In genomic region chr7:46696741-46697140, GRCh38 we compare ENCODE assay signal across 24 cellular contexts.
"Had no signal": no experiment of that assay in that cellular context is flagged by ENCODE, and none has a peak within 500 bp of the region (broad histone marks: within the 10 kb centered on the region; RNA-seq: fewer than 3 reads in every experiment).

No MANE protein-coding gene starts in this region.

- H3K4me1 Mint-ChIP-seq: activated CD4-positive, alpha-beta T cell treated with anti-CD3 and anti-CD28 coated beads for 36 hours; activated naive CD8-positive, alpha-beta T cell treated with anti-CD3 and anti-CD28 coated beads, Interleukin-2, amount 50 U/mL, for 24 hours; T-cell had no signal

- H3K9me3 ChIP-seq: ascending aorta, body of pancreas, SJSA1 had no signal

- H3K27ac Mint-ChIP-seq: activated CD4-positive, alpha-beta T cell treated with anti-CD3 and anti-CD28 coated beads for 36 hours; activated CD8-positive, alpha-beta T cell treated with anti-CD3 and anti-CD28 coated beads, Interleukin-2, amount 10 ng/mL, durations not matched to agents 7 days and 5 days; activated naive CD4-positive, alpha-beta T cell treated with anti-CD3 and anti-CD28 coated beads, Interleukin-2, amount 50 U/mL, for 72 hours; activated naive CD8-positive, alpha-beta T cell treated with anti-CD3 and anti-CD28 coated beads, Interleukin-2, amount 50 U/mL, for 24 hours; T-cell had no signal

- ATAC-seq: activated CD4-positive, alpha-beta T cell treated with anti-CD3 and anti-CD28 coated beads for 36 hours; activated CD8-positive, alpha-beta T cell treated with anti-CD3 and anti-CD28 coated beads, Interleukin-2, amount 10 ng/mL, durations not matched to agents 7 days and 5 days; activated naive CD4-positive, alpha-beta T cell treated with anti-CD3 and anti-CD28 coated beads, Interleukin-2, amount 50 U/mL, for 72 hours; activated naive CD8-positive, alpha-beta T cell treated with anti-CD3 and anti-CD28 coated beads, Interleukin-2, amount 50 U/mL, for 24 hours; body of pancreas; T-cell had no signal

- H3K36me3 ChIP-seq: ascending aorta, SJSA1 had no signal

- H3K27me3 ChIP-seq: ascending aorta, body of pancreas, SJSA1 had no signal

- DNase-seq: activated CD4-positive, alpha-beta T cell treated with anti-CD3 and anti-CD28 coated beads for 36 hours; activated CD8-positive, alpha-beta memory T cell treated with anti-CD3 and anti-CD28 coated beads, Interleukin-2, amount 50 U/mL, for 48 hours; activated CD8-positive, alpha-beta T cell treated with anti-CD3 and anti-CD28 coated beads, Interleukin-2, amount 10 ng/mL, durations not matched to agents 7 days and 5 days; activated effector memory CD4-positive, alpha-beta T cell treated with anti-CD3 and anti-CD28 coated beads, Interleukin-2, amount 50 U/mL, for 16 hours; activated naive CD4-positive, alpha-beta T cell treated with Interleukin-2 at 50 U/mL for 16 hours; activated naive CD8-positive, alpha-beta T cell treated with anti-CD3 and anti-CD28 coated beads, Interleukin-2, amount 50 U/mL, for 24 hours; activated T-cell treated with anti-CD3 and anti-CD28 coated beads, Interleukin-2, amount 50 U/mL, for 1 hour; amniotic stem cell; body of pancreas; central memory CD4-positive, alpha-beta T cell; Karpas-422; MM.1S; NCI-H1105; NCI-H1436; NCI-H1694 treated with DMSO at 0.1 percent for 48 hours; NCI-H2029 treated with DMSO at 0.1 percent for 48 hours; NCI-H510A treated with DMSO at 0.1 percent for 48 hours; SHP77; T-cell had no signal

- FAIRE-seq: bronchial epithelial cell had no signal

- H3K27me3 Mint-ChIP-seq: activated CD4-positive, alpha-beta T cell treated with anti-CD3 and anti-CD28 coated beads for 36 hours; activated naive CD8-positive, alpha-beta T cell treated with anti-CD3 and anti-CD28 coated beads, Interleukin-2, amount 50 U/mL, for 24 hours; T-cell had no signal

- H3K4me3 Mint-ChIP-seq: activated CD4-positive, alpha-beta T cell treated with anti-CD3 and anti-CD28 coated beads for 36 hours; activated CD8-positive, alpha-beta T cell treated with anti-CD3 and anti-CD28 coated beads, Interleukin-2, amount 10 ng/mL, durations not matched to agents 7 days and 5 days; activated naive CD8-positive, alpha-beta T cell treated with anti-CD3 and anti-CD28 coated beads, Interleukin-2, amount 50 U/mL, for 24 hours; T-cell had no signal

- H3K4me3 ChIP-seq: ascending aorta, body of pancreas, SJSA1 had no signal

- H3K27ac ChIP-seq: ascending aorta, body of pancreas, SJSA1, VCaP had no signal

- H3K36me3 Mint-ChIP-seq: activated naive CD4-positive, alpha-beta T cell treated with anti-CD3 and anti-CD28 coated beads, Interleukin-2, amount 50 U/mL, for 72 hours; T-cell had no signal

- H3K4me1 ChIP-seq: ascending aorta, SJSA1 had no signal
